22 cellular contexts compared by ENCODE assay signal in genomic region chr22:23501708-23502107, GRCh38.
"Had no signal": no experiment of that assay in that cellular context is flagged by ENCODE, and none has a peak within 500 bp of the region (broad histone marks: within the 10 kb centered on the region; RNA-seq: fewer than 3 reads in every experiment).

No MANE protein-coding gene starts in this region.

- H3K4me3 ChIP-seq: body of pancreas, colonic mucosa, gastrocnemius medialis, left ventricle myocardium inferior, psoas muscle, testis had no signal

- H3K36me3 ChIP-seq: colonic mucosa, gastrocnemius medialis, left ventricle myocardium inferior, WERI-Rb-1 had no signal

- H3K4me1 ChIP-seq: body of pancreas, colonic mucosa, gastrocnemius medialis, psoas muscle had no signal

- H3K27me3 ChIP-seq: body of pancreas, colonic mucosa, gastrocnemius medialis, testis had no signal

- H3K4me3 Mint-ChIP-seq: activated naive CD4-positive, alpha-beta T cell treated with anti-CD3 and anti-CD28 coated beads for 36 hours; activated T-helper 1 cell treated with anti-CD3 and anti-CD28 coated beads, Interleukin-12 subunit alpha, Interleukin-12 subunit beta, Interleukin-2, Interleukin-4 antibody, amounts not matched to agents 30 ng/mL and 10 ng/mL and 1 ng/mL, durations not matched to agents 14 hours and 24 hours and 36 hours; nephron progenitor cell; type B pancreatic cell had no signal

- H3K36me3 Mint-ChIP-seq: type B pancreatic cell had no signal

- DNase-seq: activated CD4-positive, alpha-beta T cell treated with anti-CD3 and anti-CD28 coated beads, Interleukin-2, amount 50 U/mL, for 4 hours; activated naive CD4-positive, alpha-beta T cell treated with anti-CD3 and anti-CD28 coated beads for 36 hours; body of pancreas; central memory CD4-positive, alpha-beta T cell; colonic mucosa; gastrocnemius medialis; kidney glomerular epithelial cell; left ventricle myocardium inferior; mesenchymal stem cell; nephron progenitor cell; occipital lobe; small intestine; stimulated activated CD4-positive, alpha-beta T cell treated with anti-CD3 and anti-CD28 coated beads, Interleukin-15, amount 100 ng/mL, for 24 hours; stimulated activated CD4-positive, alpha-beta T cell treated with anti-CD3 and anti-CD28 coated beads, Interleukin-2, amount 100 ng/mL, for 48 hours; SW 1271; T-helper 2 cell; testis had no signal

- H3K27ac ChIP-seq: body of pancreas, colonic mucosa, gastrocnemius medialis, left ventricle myocardium inferior, psoas muscle, testis had no signal

- H3K27ac Mint-ChIP-seq: activated naive CD4-positive, alpha-beta T cell treated with anti-CD3 and anti-CD28 coated beads for 36 hours; activated T-helper 1 cell treated with anti-CD3 and anti-CD28 coated beads, Interleukin-12 subunit alpha, Interleukin-12 subunit beta, Interleukin-2, Interleukin-4 antibody, amounts not matched to agents 30 ng/mL and 10 ng/mL and 1 ng/mL, durations not matched to agents 14 hours and 24 hours and 36 hours; type B pancreatic cell had no signal

- H3K9me3 ChIP-seq: body of pancreas, colonic mucosa, gastrocnemius medialis, left ventricle myocardium inferior, psoas muscle, testis had no signal

- H3K9me3 Mint-ChIP-seq: activated naive CD4-positive, alpha-beta T cell treated with anti-CD3 and anti-CD28 coated beads for 36 hours; activated T-helper 1 cell treated with anti-CD3 and anti-CD28 coated beads, Interleukin-12 subunit alpha, Interleukin-12 subunit beta, Interleukin-2, Interleukin-4 antibody, amounts not matched to agents 30 ng/mL and 10 ng/mL and 1 ng/mL, durations not matched to agents 14 hours and 24 hours and 36 hours; nephron progenitor cell; type B pancreatic cell had no signal

- ATAC-seq: body of pancreas, gastrocnemius medialis, psoas muscle, right cardiac atrium had no signal
